9 cellular contexts compared by ENCODE assay signal in genomic region chrX:48003367-48003757, GRCh38. TPM values are rescaled to one million over a fixed set of nuclear protein-coding genes. Genes with fewer than 3 reads are reported as not detected.
DNase-seq lines count a peak whose midpoint lies in the region; ATAC-seq and TF ChIP-seq lines count a peak whose summit lies in the region.
"Had no signal": no experiment of that assay in that cellular context is flagged by ENCODE, and none has a peak within 500 bp of the region (broad histone marks: within the 10 kb centered on the region; RNA-seq: fewer than 3 reads in every experiment).

No MANE protein-coding gene starts in this region.

- peak overlapping the region; percentile 56 to 64 (median 62) for H3K4me3 ChIP-seq in esophagus muscularis mucosa
- peak overlapping the region; percentile 64 for H3K4me3 ChIP-seq in neuron (ENCODE audit: low read length)

- H3K36me3 ChIP-seq in esophagus muscularis mucosa (no peaks in the 10 kb centered on the region), neuron (ENCODE audit: insufficient read depth, low read length) (peaks cover 7% of the 10 kb centered on the region)

- peak overlapping the region; percentile 99 for H3K27ac Mint-ChIP-seq in T-helper 2 cell treated with Interferon-gamma antibody and Interleukin-4, amounts not matched to agents 5 μg/mL and 100 μg/mL, for 36 hours

- H3K27me3 Mint-ChIP-seq in T-helper 2 cell treated with Interferon-gamma antibody and Interleukin-4, amounts not matched to agents 5 μg/mL and 100 μg/mL, for 36 hours (ENCODE audit: low read depth): no peaks in the 10 kb centered on the region

- H3K4me1 ChIP-seq in esophagus muscularis mucosa (peaks cover 0 to 17% (median 12%) of the 10 kb centered on the region in 4 donors), neuron (ENCODE audit: insufficient read depth, low read length) (no peaks in the 10 kb centered on the region)

- H2AFZ ChIP-seq in neuron (ENCODE audit: low read depth, low read length): peak overlapping the region; percentile 27

- no peak for TF ChIP-seq CTCF in C4-2B (conservative IDR thresholded peaks at IDR 0.05)
- no peak for TF ChIP-seq CTCF in esophagus muscularis mucosa (IDR thresholded peaks at IDR 0.05)

- ATAC-seq in GM21723 (IDR thresholded peaks at IDR 0.05; ENCODE audit: unreplicated experiment): peak; percentile 28

- peaks cover 32% of the 10 kb centered on the region for H3K36me3 Mint-ChIP-seq in T-helper 2 cell treated with Interferon-gamma antibody and Interleukin-4, amounts not matched to agents 5 μg/mL and 100 μg/mL, for 36 hours (ENCODE audit: low read depth)

- no peak for TF ChIP-seq POLR2A in esophagus muscularis mucosa (IDR thresholded peaks at IDR 0.05; ENCODE audit: low read depth)

- no peak for DNase-seq in T-helper 2 cell treated with Interferon-gamma antibody and Interleukin-4, amounts not matched to agents 5 μg/mL and 100 μg/mL, for 36 hours (ENCODE audit: low spot score)
- DNase-seq in esophagus muscularis mucosa (ENCODE audit: extremely low spot score) (no peak), retina (no peak), NCI-H128 (lab: John Stamatoyannopoulos, UW; ENCODE audit: unreplicated experiment) (no peak), NCI-H1694 (lab: John Stamatoyannopoulos, UW) (no peak)

- peaks cover 15% of the 10 kb centered on the region for H3K4me1 Mint-ChIP-seq in T-helper 2 cell treated with Interferon-gamma antibody and Interleukin-4, amounts not matched to agents 5 μg/mL and 100 μg/mL, for 36 hours (ENCODE audit: low read depth)

- H3K9me3 Mint-ChIP-seq in T-helper 2 cell treated with Interferon-gamma antibody and Interleukin-4, amounts not matched to agents 5 μg/mL and 100 μg/mL, for 36 hours: no peaks in the 10 kb centered on the region

- H3K27ac ChIP-seq in C4-2B: peak overlapping the region; percentile 43
- H3K27ac ChIP-seq in esophagus muscularis mucosa (replicated peaks in 1 of 4): peak overlapping the region; percentile 68 to 82 (median 75)

- 27% methylated on average over 15 of the region's 18 CpGs for WGBS in esophagus muscularis mucosa

- no peak for TF ChIP-seq EP300 in esophagus muscularis mucosa (IDR thresholded peaks at IDR 0.05)

- H3K27me3 ChIP-seq in esophagus muscularis mucosa (no peaks in the 10 kb centered on the region), neuron (ENCODE audit: insufficient read depth, low read length) (no peaks in the 10 kb centered on the region)

- intact Hi-C loops in esophagus muscularis mucosa (cut with DNase I): no loop called here

- peak overlapping the region; percentile 97 for H3K4me3 Mint-ChIP-seq in T-helper 2 cell treated with Interferon-gamma antibody and Interleukin-4, amounts not matched to agents 5 μg/mL and 100 μg/mL, for 36 hours

- no peaks in the 10 kb centered on the region for H3K9me3 ChIP-seq in esophagus muscularis mucosa
- no peaks in the 10 kb centered on the region for H3K9me3 ChIP-seq in neuron (ENCODE audit: low read length)

RNA-seq across cellular contexts. Expression of gene ZNF182, which starts 0.4 kb away (rescaled TPM):
- 1 to 10 TPM; 3.5 to 6.2 (median 3.9) TPM for total RNA-seq in esophagus muscularis mucosa

RNA-seq across cellular contexts. Expression of gene SPACA5, which starts 3.4 kb away (rescaled TPM):
- not detected for total RNA-seq in esophagus muscularis mucosa
- total RNA-seq: lung microvascular endothelial cell had no signal
